10 cellular contexts compared by ENCODE assay signal in genomic region chr18:12049983-12050811, GRCh38.
DNase-seq lines count a peak whose midpoint lies in the region; ATAC-seq and TF ChIP-seq lines count a peak whose summit lies in the region.
"Had no signal": no experiment of that assay in that cellular context is flagged by ENCODE, and none has a peak within 500 bp of the region (broad histone marks: within the 10 kb centered on the region; RNA-seq: fewer than 3 reads in every experiment).

No MANE protein-coding gene starts in this region.

- no peaks in the 10 kb centered on the region for H3K27me3 ChIP-seq in HL-60 (ENCODE audit: insufficient read depth, poor library complexity, severe bottlenecking)

- no peak for TF ChIP-seq CTCF in HL-60 (IDR thresholded peaks at IDR 0.05; ENCODE audit: insufficient read depth, low read length)

- in situ Hi-C loops in ACHN (cut with HindIII; ENCODE audit: low pct_ligation_motif_present, low pct_unique_long_range_greater_than_20kb, low sequenced_read_pairs), result no loop called here

- peak in 1 of 2 experiments; percentile 79 for DNase-seq in HL-60 (ENCODE audit: low read depth in 1 of 2, low spot score in 1 of 2)
- DNase-seq in medulla oblongata (ENCODE audit: extremely low spot score), result peak; percentile 60
- no peak for DNase-seq in ACHN
- DNase-seq in cerebellar cortex (ENCODE audit: low spot score), result no peak
- no peak for DNase-seq in putamen (ENCODE audit: low spot score)
- DNase-seq in inferior parietal cortex (ENCODE audit: extremely low spot score), result no peak
- DNase-seq: activated naive CD8-positive, alpha-beta T cell treated with anti-CD3 and anti-CD28 coated beads, Interleukin-2, amount 10 ng/mL, durations not matched to agents 7 days and 5 days; stimulated activated CD4-positive, alpha-beta T cell treated with anti-CD3 and anti-CD28 coated beads, Interleukin-1b, Interleukin-23, amount 100 ng/mL, for 48 hours had no signal

- peak; percentile 91 for ATAC-seq in GM18907 (IDR thresholded peaks at IDR 0.05; ENCODE audit: unreplicated experiment)
- peak; percentile 91 for ATAC-seq in HG02678 (IDR thresholded peaks at IDR 0.05; ENCODE audit: unreplicated experiment)

- peak overlapping the region; percentile 65 for H3K27ac ChIP-seq in HL-60 (replicated peaks)

- H3K4me3 ChIP-seq in HL-60 (replicated peaks; ENCODE audit: insufficient read depth, low read length), result no peak overlapping the region
